8 cellular contexts compared by ENCODE assay signal in the genomic region with DNA sequence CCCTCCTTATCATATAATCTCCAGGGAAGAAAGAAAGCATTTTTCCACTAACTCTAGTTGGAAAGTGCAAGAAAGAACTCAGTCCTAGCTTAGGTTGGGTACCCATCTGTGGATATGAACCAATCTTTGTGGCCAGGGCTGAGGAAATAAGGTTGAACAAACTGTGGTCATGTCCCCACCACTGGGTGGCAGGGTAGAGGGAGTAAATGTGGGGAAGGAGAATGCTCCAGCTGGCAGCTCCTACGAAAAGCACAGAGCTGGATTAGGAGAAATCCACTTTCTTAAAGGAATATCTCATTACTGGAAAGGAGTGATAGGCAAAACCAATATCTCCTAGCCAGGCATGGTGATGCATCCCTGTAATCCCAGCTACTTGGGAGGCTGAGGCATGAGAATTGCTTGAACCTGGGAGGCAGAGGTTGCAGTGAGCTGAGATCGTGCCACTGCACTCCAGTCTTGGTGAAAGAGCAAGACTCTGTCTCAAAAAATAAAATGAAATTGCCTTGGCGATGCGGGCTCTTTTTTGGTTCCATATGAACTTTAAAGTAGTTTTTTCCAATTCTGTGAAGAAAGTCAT.
DNase-seq lines count a peak whose midpoint lies in the region; ATAC-seq and TF ChIP-seq lines count a peak whose summit lies in the region.

No MANE protein-coding gene starts in this region.

- H3K4me3 Mint-ChIP-seq in CD8-positive, alpha-beta T cell: no peak overlapping the region

- no peak overlapping the region for H3K23ac ChIP-seq in IMR-90 (ENCODE audit: low read depth, low read length)

- no peak overlapping the region for H2BK5ac ChIP-seq in IMR-90 (ENCODE audit: low read depth, low read length, poor library complexity, severe bottlenecking)

- H2BK120ac ChIP-seq in IMR-90 (ENCODE audit: low read depth, low read length): no peak overlapping the region

- H3K4ac ChIP-seq in IMR-90 (ENCODE audit: low read depth, low read length): no peak overlapping the region

- TF ChIP-seq POLR2A in IMR-90 (IDR thresholded peaks at IDR 0.05; ENCODE audit: low read depth, low read length): no peak

- H4K91ac ChIP-seq in IMR-90 (ENCODE audit: insufficient read depth, low read depth, low read length): no peak overlapping the region

- H4K5ac ChIP-seq in IMR-90 (ENCODE audit: low read depth, low read length): no peak overlapping the region

- H3K27ac Mint-ChIP-seq in CD8-positive, alpha-beta T cell: no peak overlapping the region

- no CpG with 5 or more reads among the region's 4 CpGs for WGBS in IMR-90 (ENCODE audit: extremely low coverage in 2 of 2, insufficient read length in 1 of 2), 2 experiments

- dilution Hi-C loops in IMR-90 (cut with HindIII; ENCODE audit: low sequenced_read_pairs, unreplicated experiment): no loop called here

- H3K4me2 ChIP-seq in IMR-90 (ENCODE audit: low read depth, low read length): no peak overlapping the region

- in situ Hi-C loops in IMR-90 (cut with MboI; ENCODE audit: low sequenced_read_pairs): loop anchor here (25.0 kb wide), 1 partner anchor 316 kb away; no protein-coding TSS in a partner anchor

- H2BK15ac ChIP-seq in IMR-90 (ENCODE audit: low read depth, low read length): no peak overlapping the region

- no peaks in the 10 kb centered on the region for H3K27me3 Mint-ChIP-seq in CD8-positive, alpha-beta T cell (ENCODE audit: low read depth)

- H3K4me1 Mint-ChIP-seq in CD8-positive, alpha-beta T cell (ENCODE audit: low read depth): no peaks in the 10 kb centered on the region

- TF ChIP-seq CTCF in IMR-90 (conservative IDR thresholded peaks at IDR 0.05; ENCODE audit: low read depth, low read length) (peak; percentile 63), RWPE1 (conservative IDR thresholded peaks at IDR 0.05; ENCODE audit: low read depth) (no peak; the same call in 1 of the 2 replicates), fibroblast of the aortic adventitia (IDR thresholded peaks at IDR 0.05; ENCODE audit: insufficient read depth, low read length) (peak; percentile 54), retinal pigment epithelial cell (conservative IDR thresholded peaks at IDR 0.05; ENCODE audit: low read depth, low read length) (peak; percentile 77)
- TF ChIP-seq CTCF in CD8-positive, alpha-beta T cell (IDR thresholded peaks at IDR 0.05): no peak

- H2BK20ac ChIP-seq in IMR-90 (ENCODE audit: low read depth, low read length): no peak overlapping the region

- H2AK5ac ChIP-seq in IMR-90 (ENCODE audit: low read depth, low read length): no peak overlapping the region

- H3K9ac ChIP-seq in IMR-90 (ENCODE audit: low read depth, low read length): no peak overlapping the region

- H3K27me3 ChIP-seq in IMR-90 (ENCODE audit: control insufficient read depth, insufficient read depth, low read length): no peaks in the 10 kb centered on the region
- H3K27me3 ChIP-seq in CD8-positive, alpha-beta T cell (ENCODE audit: insufficient read depth, low read length): no peaks in the 10 kb centered on the region

- H3K4me3 ChIP-seq in IMR-90 (ENCODE audit: insufficient read depth, low read depth, low read length) (no peak overlapping the region), fibroblast of the aortic adventitia (ENCODE audit: low read depth, low read length) (no peak overlapping the region), retinal pigment epithelial cell (ENCODE audit: low read length) (no peak overlapping the region)
- H3K4me3 ChIP-seq in CD8-positive, alpha-beta T cell (ENCODE audit: low read depth, low read length): no peak overlapping the region

- peak; percentile 88 for ATAC-seq in IMR-90 (ENCODE audit: low read depth)
- no peak for ATAC-seq in HG03097 (IDR thresholded peaks at IDR 0.05; ENCODE audit: low FRiP score, unreplicated experiment)
- ATAC-seq in CD8-positive, alpha-beta T cell: no peak

- no TSS peak for BruUV-seq in IMR-90 (replicated peaks; lab: Mats Ljungman, UMichigan)

- no peaks in the 10 kb centered on the region for H3K9me3 Mint-ChIP-seq in CD8-positive, alpha-beta T cell

- H3K9me1 ChIP-seq in IMR-90 (ENCODE audit: insufficient read depth, low read length): peaks cover 3% of the 10 kb centered on the region

- peak; percentile 51 for DNase-seq in Daoy (ENCODE audit: low read depth)
- DNase-seq in IMR-90: peak; percentile 57
- DNase-seq in RWPE1 (ENCODE audit: low spot score): peak; percentile 58
- peak; percentile 58 for DNase-seq in fibroblast of the aortic adventitia (ENCODE audit: low read depth)
- DNase-seq in retinal pigment epithelial cell (ENCODE audit: low read depth): no peak
- DNase-seq in NCI-H446 treated with DMSO at 0.1 percent for 48 hours (lab: John Stamatoyannopoulos, UW): no peak
- DNase-seq in CD8-positive, alpha-beta T cell: no peak

- no peak overlapping the region for H3K27ac ChIP-seq in IMR-90 (ENCODE audit: insufficient read depth, low read length)
- no peak overlapping the region for H3K27ac ChIP-seq in RWPE1
- H3K27ac ChIP-seq in CD8-positive, alpha-beta T cell (ENCODE audit: low read depth, low read length): no peak overlapping the region

- H3K36me3 Mint-ChIP-seq in CD8-positive, alpha-beta T cell: no peaks in the 10 kb centered on the region

- intact Hi-C loops in IMR-90 (cut with micrococcal nuclease): loop anchor here (1.0 to 5.0 kb wide), 2 partner anchors 316 to 323 kb away; no protein-coding TSS in a partner anchor
- intact Hi-C loops in CD8-positive, alpha-beta T cell (cut with DNase I, micrococcal nuclease): no loop called here

- no peak overlapping the region for H3K18ac ChIP-seq in IMR-90 (ENCODE audit: low read depth, low read length)

- H4K8ac ChIP-seq in IMR-90 (ENCODE audit: low read depth in 2 of 2, low read length in 2 of 2): no peak overlapping the region

- H3K4me1 ChIP-seq in IMR-90 (ENCODE audit: control insufficient read depth, insufficient read depth, low read length): 0 out of 2 replicates have a peak, but pooled peaks cover 2% of the 10 kb centered on the region
- H3K4me1 ChIP-seq in CD8-positive, alpha-beta T cell (ENCODE audit: insufficient read depth, low read length): no peaks in the 10 kb centered on the region

- TF ChIP-seq RAD21 in IMR-90 (IDR thresholded peaks at IDR 0.05; ENCODE audit: low read length): peak; percentile 61

- no peaks in the 10 kb centered on the region for H3K36me3 ChIP-seq in IMR-90 (ENCODE audit: control insufficient read depth, insufficient read depth, low read length)
- no peaks in the 10 kb centered on the region for H3K36me3 ChIP-seq in CD8-positive, alpha-beta T cell (ENCODE audit: insufficient read depth, low read length)

- H4K20me1 ChIP-seq in IMR-90 (ENCODE audit: insufficient read depth, low read length): no peaks in the 10 kb centered on the region

- H3K79me1 ChIP-seq in IMR-90 (ENCODE audit: low read depth in 1 of 2, low read length in 2 of 2): no peaks in the 10 kb centered on the region

- CTCF ChIA-PET in IMR-90 (lab: Yijun Ruan, JAX): interaction anchor here (0.7 to 1.9 kb wide), 9 partner anchors 11 to 323 kb away, joined by 3 to 9 read pairs (median 4); no protein-coding TSS in a partner anchor
- CTCF ChIA-PET in RWPE1 (lab: Yijun Ruan, JAX): interaction anchor here (0.7 to 1.0 kb wide), 5 partner anchors 13 to 323 kb away, joined by 3 to 4 read pairs (median 3); no protein-coding TSS in a partner anchor
- CTCF ChIA-PET in CD8-positive, alpha-beta T cell (lab: Charles Lee): no interaction called here

- H3K56ac ChIP-seq in IMR-90 (ENCODE audit: extremely low read depth, insufficient read depth, low read length): no peak overlapping the region

- H2AFZ ChIP-seq in IMR-90 (replicated peaks; ENCODE audit: low read length, poor library complexity): no peak overlapping the region

- H3K9me3 ChIP-seq in IMR-90 (ENCODE audit: control insufficient read depth, insufficient read depth, low read length): no peaks in the 10 kb centered on the region
- H3K9me3 ChIP-seq in CD8-positive, alpha-beta T cell (ENCODE audit: low read length): no peaks in the 10 kb centered on the region

- H3K14ac ChIP-seq in IMR-90 (replicated peaks; ENCODE audit: low read depth, low read length): no peak overlapping the region

- H2AK9ac ChIP-seq in IMR-90 (replicated peaks; ENCODE audit: low read depth, low read length, poor library complexity): no peak overlapping the region

- POLR2A ChIA-PET in IMR-90 (lab: Charles Lee; ENCODE audit: unreplicated experiment) (no interaction called here), RWPE1 (lab: Yijun Ruan, JAX; ENCODE audit: low non-redundant PET) (no interaction called here)
- POLR2A ChIA-PET in CD8-positive, alpha-beta T cell (lab: Charles Lee): no interaction called here

TF ChIP-seq in IMR-90, 13 proteins besides CTCF, POLR2A, EP300 and RAD21:
- TF ChIP-seq SMC3 (IDR thresholded peaks at IDR 0.05; ENCODE audit: low read depth, low read length): peak; percentile 68
- TF ChIP-seq ELK1 (IDR thresholded peaks at IDR 0.05; ENCODE audit: borderline replicate concordance, low read depth, low read length): no peak
- no peak for TF ChIP-seq MAZ (IDR thresholded peaks at IDR 0.05; ENCODE audit: borderline replicate concordance, low read depth, low read length)

Comparison
In these comparisons a context has a peak if more than half of its experiments do, and no peak if none do; other contexts are left out.
1. DNase-seq: peak in Daoy (single experiment), IMR-90 (single experiment), RWPE1 (single experiment) and fibroblast of the aortic adventitia (single experiment); none in retinal pigment epithelial cell (single experiment), NCI-H446 treated with DMSO at 0.1 percent for 48 hours (single experiment) and CD8-positive, alpha-beta T cell (0 of 7).
2. CTCF ChIP-seq: peak in IMR-90 (single experiment), fibroblast of the aortic adventitia (single experiment) and retinal pigment epithelial cell (single experiment); none in RWPE1 (single experiment) and CD8-positive, alpha-beta T cell (single experiment).